In genomic region chr15:35206060-35206675, GRCh38 we compare ENCODE assay signal across 10 cellular contexts.
DNase-seq lines count a peak whose midpoint lies in the region; ATAC-seq, FAIRE-seq and TF ChIP-seq lines count a peak whose summit lies in the region.
"Had no signal": no experiment of that assay in that cellular context is flagged by ENCODE, and none has a peak within 500 bp of the region (broad histone marks: within the 10 kb centered on the region; RNA-seq: fewer than 3 reads in every experiment).

No MANE protein-coding gene starts in this region.

- H3K27me3 Mint-ChIP-seq in WTC11 (ENCODE audit: low read depth): no peaks in the 10 kb centered on the region

- 94% methylated on average over 2 of the region's 2 CpGs for WGBS in liver
- WGBS in tibial nerve, 2 donors: 91 to 92% methylated on average over 2 of the region's 2 CpGs

- TF ChIP-seq CTCF in WTC11 (IDR thresholded peaks at IDR 0.05) (peak; percentile 67), liver (IDR thresholded peaks at IDR 0.05; ENCODE audit: low read depth, low read length, missing input control) (peak; percentile 16), tibial nerve (IDR thresholded peaks at IDR 0.05) (no peak)

- H3K9me3 Mint-ChIP-seq in WTC11: no peaks in the 10 kb centered on the region

- TF ChIP-seq POLR2A in tibial nerve (IDR thresholded peaks at IDR 0.05): no peak

- in situ Hi-C loops in KBM-7 (cut with MboI; ENCODE audit: low pct_unique_long_range_greater_than_20kb, low sequenced_read_pairs): no loop called here

- no peak overlapping the region for H3K27ac Mint-ChIP-seq in WTC11

- H3K27me3 ChIP-seq in liver (ENCODE audit: control insufficient read depth in 4 of 4, insufficient read depth in 4 of 4, low read length in 3 of 4): no peaks in the 10 kb centered on the region
- H3K27me3 ChIP-seq in tibial nerve: no peaks in the 10 kb centered on the region
- H3K27me3 ChIP-seq: suprapubic skin had no signal

- no peak for TF ChIP-seq EP300 in tibial nerve (IDR thresholded peaks at IDR 0.05)

- no peak for TF ChIP-seq RAD21 in liver (IDR thresholded peaks at IDR 0.05)

- H3K9me3 ChIP-seq in liver (ENCODE audit: control insufficient read depth in 4 of 4, low read length in 3 of 4): no peaks in the 10 kb centered on the region
- H3K9me3 ChIP-seq in tibial nerve: no peaks in the 10 kb centered on the region
- H3K9me3 ChIP-seq: suprapubic skin had no signal

- H3K27ac ChIP-seq in liver (ENCODE audit: low read depth in 1 of 2, low read length in 2 of 2) (no peak overlapping the region), tibial nerve (no peak overlapping the region)
- H3K27ac ChIP-seq: skin epidermis, suprapubic skin had no signal

- no peak overlapping the region for H3K4me3 Mint-ChIP-seq in WTC11

- H3K9ac ChIP-seq in liver (ENCODE audit: low read depth in 1 of 2, low read length in 2 of 2): no peak overlapping the region

- ATAC-seq in WTC11: peak; percentile 61; the same call in 1 of the 2 replicates
- no peak for ATAC-seq in GM21723 (IDR thresholded peaks at IDR 0.05; ENCODE audit: unreplicated experiment)
- ATAC-seq in GM19452 (IDR thresholded peaks at IDR 0.05; ENCODE audit: unreplicated experiment): no peak

- no peaks in the 10 kb centered on the region for H3K36me3 ChIP-seq in liver (ENCODE audit: control insufficient read depth in 4 of 4, insufficient read depth in 3 of 4, low read depth in 1 of 4, low read length in 3 of 4)
- H3K36me3 ChIP-seq in tibial nerve: no peaks in the 10 kb centered on the region
- H3K36me3 ChIP-seq: suprapubic skin had no signal

- intact Hi-C loops in head of caudate nucleus (cut with DNase I): no loop called here

- POLR2A ChIA-PET in WTC11 (lab: Charles Lee): interaction anchor here (0.6 kb wide), 1 partner anchor 211 kb away, joined by 4 read pairs; no protein-coding TSS in a partner anchor

- no peak overlapping the region for H3K4me3 ChIP-seq in liver (ENCODE audit: low read depth in 1 of 3, low read length in 3 of 3)
- no peak overlapping the region for H3K4me3 ChIP-seq in tibial nerve
- H3K4me3 ChIP-seq: skin epidermis, suprapubic skin had no signal

- DNase-seq in KBM-7 (peak; percentile 49), WTC11 (ENCODE audit: low spot score) (no peak), tibial nerve (ENCODE audit: low spot score in 2 of 2) (no peak), head of caudate nucleus (no peak)

- H3K4me1 ChIP-seq in liver (ENCODE audit: control insufficient read depth in 4 of 4, insufficient read depth in 4 of 4, low read length in 3 of 4): peaks cover 0 to 27% (median 11%) of the 10 kb centered on the region in 4 donors
- H3K4me1 ChIP-seq in tibial nerve: no peaks in the 10 kb centered on the region
- H3K4me1 ChIP-seq: suprapubic skin had no signal

- CTCF ChIA-PET in WTC11 (lab: Charles Lee): interaction anchor here (0.6 kb wide), 1 partner anchor 218 kb away, joined by 3 read pairs; the partner anchor contains the start of gene ZNF770

- H3K36me3 Mint-ChIP-seq in WTC11: no peaks in the 10 kb centered on the region

- FAIRE-seq in G401.6 (lab: Jason Lieb, UNC): peak; percentile 86

- peaks cover 34% of the 10 kb centered on the region for H3K4me1 Mint-ChIP-seq in WTC11

TF ChIP-seq in WTC11, 78 proteins besides CTCF, POLR2A, EP300 and RAD21 (continues in another document):
- TF ChIP-seq, protein P1, sequence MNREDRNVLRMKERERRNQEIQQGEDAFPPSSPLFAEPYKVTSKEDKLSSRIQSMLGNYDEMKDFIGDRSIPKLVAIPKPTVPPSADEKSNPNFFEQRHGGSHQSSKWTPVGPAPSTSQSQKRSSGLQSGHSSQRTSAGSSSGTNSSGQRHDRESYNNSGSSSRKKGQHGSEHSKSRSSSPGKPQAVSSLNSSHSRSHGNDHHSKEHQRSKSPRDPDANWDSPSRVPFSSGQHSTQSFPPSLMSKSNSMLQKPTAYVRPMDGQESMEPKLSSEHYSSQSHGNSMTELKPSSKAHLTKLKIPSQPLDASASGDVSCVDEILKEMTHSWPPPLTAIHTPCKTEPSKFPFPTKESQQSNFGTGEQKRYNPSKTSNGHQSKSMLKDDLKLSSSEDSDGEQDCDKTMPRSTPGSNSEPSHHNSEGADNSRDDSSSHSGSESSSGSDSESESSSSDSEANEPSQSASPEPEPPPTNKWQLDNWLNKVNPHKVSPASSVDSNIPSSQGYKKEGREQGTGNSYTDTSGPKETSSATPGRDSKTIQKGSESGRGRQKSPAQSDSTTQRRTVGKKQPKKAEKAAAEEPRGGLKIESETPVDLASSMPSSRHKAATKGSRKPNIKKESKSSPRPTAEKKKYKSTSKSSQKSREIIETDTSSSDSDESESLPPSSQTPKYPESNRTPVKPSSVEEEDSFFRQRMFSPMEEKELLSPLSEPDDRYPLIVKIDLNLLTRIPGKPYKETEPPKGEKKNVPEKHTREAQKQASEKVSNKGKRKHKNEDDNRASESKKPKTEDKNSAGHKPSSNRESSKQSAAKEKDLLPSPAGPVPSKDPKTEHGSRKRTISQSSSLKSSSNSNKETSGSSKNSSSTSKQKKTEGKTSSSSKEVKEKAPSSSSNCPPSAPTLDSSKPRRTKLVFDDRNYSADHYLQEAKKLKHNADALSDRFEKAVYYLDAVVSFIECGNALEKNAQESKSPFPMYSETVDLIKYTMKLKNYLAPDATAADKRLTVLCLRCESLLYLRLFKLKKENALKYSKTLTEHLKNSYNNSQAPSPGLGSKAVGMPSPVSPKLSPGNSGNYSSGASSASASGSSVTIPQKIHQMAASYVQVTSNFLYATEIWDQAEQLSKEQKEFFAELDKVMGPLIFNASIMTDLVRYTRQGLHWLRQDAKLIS (CRISPR knock-in tag; IDR thresholded peaks at IDR 0.05; ENCODE audit: borderline replicate concordance): no peak
- TF ChIP-seq, protein P2, sequence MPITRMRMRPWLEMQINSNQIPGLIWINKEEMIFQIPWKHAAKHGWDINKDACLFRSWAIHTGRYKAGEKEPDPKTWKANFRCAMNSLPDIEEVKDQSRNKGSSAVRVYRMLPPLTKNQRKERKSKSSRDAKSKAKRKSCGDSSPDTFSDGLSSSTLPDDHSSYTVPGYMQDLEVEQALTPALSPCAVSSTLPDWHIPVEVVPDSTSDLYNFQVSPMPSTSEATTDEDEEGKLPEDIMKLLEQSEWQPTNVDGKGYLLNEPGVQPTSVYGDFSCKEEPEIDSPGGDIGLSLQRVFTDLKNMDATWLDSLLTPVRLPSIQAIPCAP (CRISPR knock-in tag; IDR thresholded peaks at IDR 0.05): no peak
- TF ChIP-seq, protein P3, sequence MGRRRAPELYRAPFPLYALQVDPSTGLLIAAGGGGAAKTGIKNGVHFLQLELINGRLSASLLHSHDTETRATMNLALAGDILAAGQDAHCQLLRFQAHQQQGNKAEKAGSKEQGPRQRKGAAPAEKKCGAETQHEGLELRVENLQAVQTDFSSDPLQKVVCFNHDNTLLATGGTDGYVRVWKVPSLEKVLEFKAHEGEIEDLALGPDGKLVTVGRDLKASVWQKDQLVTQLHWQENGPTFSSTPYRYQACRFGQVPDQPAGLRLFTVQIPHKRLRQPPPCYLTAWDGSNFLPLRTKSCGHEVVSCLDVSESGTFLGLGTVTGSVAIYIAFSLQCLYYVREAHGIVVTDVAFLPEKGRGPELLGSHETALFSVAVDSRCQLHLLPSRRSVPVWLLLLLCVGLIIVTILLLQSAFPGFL (CRISPR knock-in tag; IDR thresholded peaks at IDR 0.05; ENCODE audit: borderline replicate concordance): no peak

TF ChIP-seq in liver, 16 proteins besides CTCF, POLR2A, EP300 and RAD21 (continues in another document):
- TF ChIP-seq, protein P4, sequence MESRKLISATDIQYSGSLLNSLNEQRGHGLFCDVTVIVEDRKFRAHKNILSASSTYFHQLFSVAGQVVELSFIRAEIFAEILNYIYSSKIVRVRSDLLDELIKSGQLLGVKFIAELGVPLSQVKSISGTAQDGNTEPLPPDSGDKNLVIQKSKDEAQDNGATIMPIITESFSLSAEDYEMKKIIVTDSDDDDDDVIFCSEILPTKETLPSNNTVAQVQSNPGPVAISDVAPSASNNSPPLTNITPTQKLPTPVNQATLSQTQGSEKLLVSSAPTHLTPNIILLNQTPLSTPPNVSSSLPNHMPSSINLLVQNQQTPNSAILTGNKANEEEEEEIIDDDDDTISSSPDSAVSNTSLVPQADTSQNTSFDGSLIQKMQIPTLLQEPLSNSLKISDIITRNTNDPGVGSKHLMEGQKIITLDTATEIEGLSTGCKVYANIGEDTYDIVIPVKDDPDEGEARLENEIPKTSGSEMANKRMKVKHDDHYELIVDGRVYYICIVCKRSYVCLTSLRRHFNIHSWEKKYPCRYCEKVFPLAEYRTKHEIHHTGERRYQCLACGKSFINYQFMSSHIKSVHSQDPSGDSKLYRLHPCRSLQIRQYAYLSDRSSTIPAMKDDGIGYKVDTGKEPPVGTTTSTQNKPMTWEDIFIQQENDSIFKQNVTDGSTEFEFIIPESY (IDR thresholded peaks at IDR 0.05): no peak
- no peak for TF ChIP-seq MAX (IDR thresholded peaks at IDR 0.05)
- no peak for TF ChIP-seq TAF1 (conservative IDR thresholded peaks at IDR 0.05)
- TF ChIP-seq HNF4A (conservative IDR thresholded peaks at IDR 0.05): no peak
- no peak for TF ChIP-seq GABPA (IDR thresholded peaks at IDR 0.05 in 1 of 2, conservative IDR thresholded peaks at IDR 0.05 in 1 of 2)
- no peak for TF ChIP-seq FOXA1 (IDR thresholded peaks at IDR 0.05)
- no peak for TF ChIP-seq JUND (IDR thresholded peaks at IDR 0.05)

Comparison
In these comparisons a context has a peak if more than half of its experiments do, and no peak if none do; other contexts are left out.
1. CTCF ChIP-seq: peak in WTC11 (single experiment) and liver (single experiment); none in tibial nerve (0 of 5).